ENCODE assay signal across 16 cellular contexts in the genomic region with DNA sequence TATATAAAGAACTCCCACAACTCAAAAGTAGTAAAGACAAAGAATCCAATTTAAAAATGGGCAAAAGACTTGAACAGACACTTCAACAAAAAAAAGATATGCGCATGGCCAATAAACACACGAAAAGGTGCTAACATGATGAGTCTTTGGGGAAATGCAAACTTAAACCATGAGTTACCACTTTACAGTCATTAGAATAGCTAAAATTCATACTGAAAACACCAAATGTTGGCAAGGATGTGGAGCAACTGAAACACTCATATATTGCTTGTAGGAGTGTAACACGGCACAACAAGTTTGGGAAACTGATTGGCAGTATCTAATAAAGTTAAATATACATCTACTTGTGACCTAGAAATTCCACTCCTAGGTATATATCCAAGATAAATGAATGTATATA. TPM values are rescaled to one million over a fixed set of nuclear protein-coding genes. Genes with fewer than 3 reads are reported as not detected.
"Had no signal": no experiment of that assay in that cellular context is flagged by ENCODE, and none has a peak within 500 bp of the region (broad histone marks: within the 10 kb centered on the region; RNA-seq: fewer than 3 reads in every experiment).

No MANE protein-coding gene starts in this region.

- H3K27me3 ChIP-seq: SJCRH30 had no signal

- H3K27ac ChIP-seq: brain microvascular endothelial cell, epithelial cell of prostate, prostate gland, SJCRH30 had no signal

- H3K4me3 Mint-ChIP-seq: activated B cell treated with CpG ODN at 0.5 μM for 24 hours had no signal

- ATAC-seq: effector memory CD8-positive, alpha-beta T cell; right cardiac atrium had no signal

- H3K27ac Mint-ChIP-seq: activated naive CD8-positive, alpha-beta T cell treated with anti-CD3 and anti-CD28 coated beads, Interleukin-2, amount 10 ng/mL, durations not matched to agents 7 days and 5 days; effector memory CD8-positive, alpha-beta T cell had no signal

- DNase-seq: activated B cell treated with CpG ODN at 0.5 μM for 24 hours; activated naive CD8-positive, alpha-beta T cell treated with anti-CD3 and anti-CD28 coated beads, Interleukin-2, amount 10 ng/mL, durations not matched to agents 7 days and 5 days; anterior cingulate cortex; brain microvascular endothelial cell; cerebellar nuclear complex; dermis blood vessel endothelial cell; effector memory CD8-positive, alpha-beta T cell; foreskin melanocyte; right cardiac atrium; SJCRH30; stimulated activated CD4-positive, alpha-beta T cell treated with anti-CD3 and anti-CD28 coated beads, Interleukin-4, amount 100 ng/mL, for 4 hours; stimulated activated CD8-positive, alpha-beta memory T cell treated with anti-CD3 and anti-CD28 coated beads, Interleukin-4, amount 100 ng/mL, for 48 hours had no signal

- H3K4me3 ChIP-seq: prostate gland, SJCRH30, smooth muscle cell had no signal

- H3K27me3 Mint-ChIP-seq: activated B cell treated with CpG ODN at 0.5 μM for 24 hours; activated naive CD8-positive, alpha-beta T cell treated with anti-CD3 and anti-CD28 coated beads, Interleukin-2, amount 10 ng/mL, durations not matched to agents 7 days and 5 days; effector memory CD8-positive, alpha-beta T cell had no signal

RNA-seq across cellular contexts. Expression of gene PIK3R5, which starts 3.0 kb away (rescaled TPM):
- total RNA-seq: dermis blood vessel endothelial cell, fibroblast of lung, SJCRH30, smooth muscle cell had no signal
